ENCODE assay signal across 28 cellular contexts in the genomic region with DNA sequence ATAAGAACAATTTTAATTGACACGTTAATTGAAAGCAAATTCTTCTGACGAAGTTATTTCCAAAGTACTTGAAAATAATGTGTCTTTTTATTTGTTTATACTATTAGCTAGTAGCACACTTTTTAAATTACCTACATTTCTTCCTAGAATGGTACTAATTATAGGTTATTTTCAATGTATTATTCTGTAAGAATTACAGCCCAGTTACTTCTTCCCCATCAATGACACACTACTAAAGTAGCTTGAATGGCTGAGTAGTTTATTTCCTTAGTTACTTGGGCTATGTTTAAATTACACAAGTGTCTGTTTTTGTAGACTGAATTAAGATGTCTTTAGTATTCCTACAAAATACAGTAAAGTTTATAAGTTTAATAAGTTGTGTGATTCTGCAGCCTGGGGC.
"Had no signal": no experiment of that assay in that cellular context is flagged by ENCODE, and none has a peak within 500 bp of the region (broad histone marks: within the 10 kb centered on the region; RNA-seq: fewer than 3 reads in every experiment).

No MANE protein-coding gene starts in this region.

- H3K27me3 ChIP-seq: cardiac muscle cell, hepatocyte, right atrium auricular region, vagina had no signal

- H3K36me3 ChIP-seq: cardiac muscle cell, left lung, neural progenitor cell, right atrium auricular region, vagina had no signal

- FAIRE-seq: endometrium had no signal

- H3K27ac ChIP-seq: cardiac muscle cell, hepatocyte, left lung, neural progenitor cell, psoas muscle, right atrium auricular region, vagina had no signal

- ATAC-seq: naive thymus-derived CD4-positive, alpha-beta T cell; psoas muscle had no signal

- H2AFZ ChIP-seq: hepatocyte, neural progenitor cell had no signal

- H3K4me1 ChIP-seq: psoas muscle had no signal

- H3K9ac ChIP-seq: neural progenitor cell had no signal

- H3K9me3 ChIP-seq: left lung, psoas muscle, right atrium auricular region, vagina had no signal

- H3K4me3 ChIP-seq: cardiac muscle cell, hepatocyte, left lung, lung, neural progenitor cell, psoas muscle, right atrium auricular region, vagina had no signal

- DNase-seq: activated CD4-positive, alpha-beta memory T cell treated with anti-CD3 and anti-CD28 coated beads for 36 hours; activated CD4-positive, alpha-beta T cell treated with anti-CD3 and anti-CD28 coated beads for 48 hours; activated CD4-positive, CD25-positive, alpha-beta regulatory T cell; activated effector memory CD4-positive, alpha-beta T cell treated with Interleukin-2 at 50 U/mL for 16 hours; activated naive CD4-positive, alpha-beta T cell treated with anti-CD3 and anti-CD28 coated beads for 36 hours; activated naive CD8-positive, alpha-beta T cell treated with anti-CD3 and anti-CD28 coated beads, Interleukin-2, amount 10 ng/mL, durations not matched to agents 7 days and 5 days; activated T-cell treated with anti-CD3 and anti-CD28 coated beads, Interleukin-2, amount 50 U/mL, for 48 hours; amygdala; effector CD4-positive, alpha-beta T cell; foreskin melanocyte; glutamatergic neuron; immature natural killer cell; kidney glomerular epithelial cell; left lung; naive thymus-derived CD4-positive, alpha-beta T cell; psoas muscle; stimulated activated CD4-positive, alpha-beta T cell treated with anti-CD3 and anti-CD28 coated beads, Interleukin-12 subunit alpha, Interleukin-12 subunit beta, amount 100 ng/mL, for 4 hours; stimulated activated CD4-positive, alpha-beta T cell treated with anti-CD3 and anti-CD28 coated beads, Interleukin-4, amount 100 ng/mL, for 4 hours; substantia nigra; T1000; trophoblast cell had no signal

- H3K4me2 ChIP-seq: hepatocyte, neural progenitor cell had no signal
